Comparison of ENCODE assay signal across 26 cellular contexts in the genomic region with DNA sequence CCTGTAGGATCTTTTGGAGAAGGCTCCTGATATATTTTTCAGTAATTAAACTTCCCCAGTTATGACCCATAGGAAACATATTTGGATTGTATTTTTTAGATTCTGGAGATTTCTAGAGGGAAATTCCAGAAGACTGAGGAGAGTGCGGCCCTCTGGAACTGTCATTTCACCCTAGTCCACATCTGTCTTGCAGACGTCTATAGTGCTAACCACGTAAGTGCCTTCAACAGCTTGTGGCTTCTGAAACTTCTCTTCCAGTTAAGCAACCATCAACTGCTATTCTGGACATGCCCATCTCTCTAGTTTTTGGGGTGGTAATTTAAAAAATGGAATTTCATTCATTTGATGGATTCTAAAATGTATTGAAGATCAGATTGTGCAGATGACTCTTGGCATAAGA.
"Had no signal": no experiment of that assay in that cellular context is flagged by ENCODE, and none has a peak within 500 bp of the region (broad histone marks: within the 10 kb centered on the region; RNA-seq: fewer than 3 reads in every experiment).

No MANE protein-coding gene starts in this region.

- ATAC-seq: activated CD4-positive, CD25-positive, alpha-beta regulatory T cell treated with anti-CD3 and anti-CD28 coated beads, Interleukin-2, amount 50 U/mL, for 24 hours; activated CD8-positive, alpha-beta T cell treated with anti-CD3 and anti-CD28 coated beads, Interleukin-2, amount 10 ng/mL, durations not matched to agents 7 days and 5 days; PC-3; SK-N-SH treated with all-trans-retinoic acid at 6 μM for 48 hours had no signal

- H3K27ac Mint-ChIP-seq: activated CD8-positive, alpha-beta T cell treated with anti-CD3 and anti-CD28 coated beads, Interleukin-2, amount 10 ng/mL, durations not matched to agents 7 days and 5 days; activated naive CD4-positive, alpha-beta T cell treated with anti-CD3 and anti-CD28 coated beads, Interleukin-2, amount 50 U/mL, for 24 hours; activated T-helper 1 cell treated with anti-CD3 and anti-CD28 coated beads, Interleukin-12 subunit alpha, Interleukin-12 subunit beta, Interleukin-2, Interleukin-4 antibody, amounts not matched to agents 30 ng/mL and 10 ng/mL and 1 ng/mL, durations not matched to agents 14 hours and 24 hours and 36 hours; T-helper 1 cell treated with Interleukin-12 subunit alpha and Interleukin-12 subunit beta and Interleukin-4 antibody, amounts not matched to agents 30 μg/mL and 1 μg/mL, for 36 hours had no signal

- FAIRE-seq: RCC 7860 had no signal

- DNase-seq: activated CD4-positive, alpha-beta T cell treated with anti-CD3 and anti-CD28 coated beads for 4 hours; activated CD8-positive, alpha-beta memory T cell treated with anti-CD3 and anti-CD28 coated beads, Interleukin-2, amount 50 U/mL, for 48 hours; activated CD8-positive, alpha-beta T cell treated with anti-CD3 and anti-CD28 coated beads, Interleukin-2, amount 10 ng/mL, durations not matched to agents 7 days and 5 days; activated effector memory CD4-positive, alpha-beta T cell treated with Interleukin-2 at 50 U/mL for 16 hours; activated naive CD4-positive, alpha-beta T cell; activated T-cell treated with anti-CD3 and anti-CD28 coated beads, Interleukin-2, amount 50 U/mL, for 1 hour; aorta; caudate nucleus; colonic mucosa; Karpas-422; NCI-H1092; NCI-H1417; NCI-H2029; NCI-H2107; NCI-H2171 treated with DMSO at 0.1 percent for 48 hours; NCI-H226; NCI-H526; NCI-H82; PC-3; SHP77 had no signal

- H3K36me3 Mint-ChIP-seq: activated naive CD4-positive, alpha-beta T cell treated with anti-CD3 and anti-CD28 coated beads, Interleukin-2, amount 50 U/mL, for 24 hours had no signal

- H3K9me3 Mint-ChIP-seq: activated naive CD4-positive, alpha-beta T cell treated with anti-CD3 and anti-CD28 coated beads, Interleukin-2, amount 50 U/mL, for 24 hours; activated T-helper 1 cell treated with anti-CD3 and anti-CD28 coated beads, Interleukin-12 subunit alpha, Interleukin-12 subunit beta, Interleukin-2, Interleukin-4 antibody, amounts not matched to agents 30 ng/mL and 10 ng/mL and 1 ng/mL, durations not matched to agents 14 hours and 24 hours and 36 hours; T-helper 1 cell treated with Interleukin-12 subunit alpha and Interleukin-12 subunit beta and Interleukin-4 antibody, amounts not matched to agents 30 μg/mL and 1 μg/mL, for 36 hours had no signal

- H3K4me3 Mint-ChIP-seq: activated CD8-positive, alpha-beta T cell treated with anti-CD3 and anti-CD28 coated beads, Interleukin-2, amount 10 ng/mL, durations not matched to agents 7 days and 5 days; activated naive CD4-positive, alpha-beta T cell treated with anti-CD3 and anti-CD28 coated beads, Interleukin-2, amount 50 U/mL, for 24 hours; activated T-helper 1 cell treated with anti-CD3 and anti-CD28 coated beads, Interleukin-12 subunit alpha, Interleukin-12 subunit beta, Interleukin-2, Interleukin-4 antibody, amounts not matched to agents 30 ng/mL and 10 ng/mL and 1 ng/mL, durations not matched to agents 14 hours and 24 hours and 36 hours; T-helper 1 cell treated with Interleukin-12 subunit alpha and Interleukin-12 subunit beta and Interleukin-4 antibody, amounts not matched to agents 30 μg/mL and 1 μg/mL, for 36 hours had no signal
